In the genomic region with DNA sequence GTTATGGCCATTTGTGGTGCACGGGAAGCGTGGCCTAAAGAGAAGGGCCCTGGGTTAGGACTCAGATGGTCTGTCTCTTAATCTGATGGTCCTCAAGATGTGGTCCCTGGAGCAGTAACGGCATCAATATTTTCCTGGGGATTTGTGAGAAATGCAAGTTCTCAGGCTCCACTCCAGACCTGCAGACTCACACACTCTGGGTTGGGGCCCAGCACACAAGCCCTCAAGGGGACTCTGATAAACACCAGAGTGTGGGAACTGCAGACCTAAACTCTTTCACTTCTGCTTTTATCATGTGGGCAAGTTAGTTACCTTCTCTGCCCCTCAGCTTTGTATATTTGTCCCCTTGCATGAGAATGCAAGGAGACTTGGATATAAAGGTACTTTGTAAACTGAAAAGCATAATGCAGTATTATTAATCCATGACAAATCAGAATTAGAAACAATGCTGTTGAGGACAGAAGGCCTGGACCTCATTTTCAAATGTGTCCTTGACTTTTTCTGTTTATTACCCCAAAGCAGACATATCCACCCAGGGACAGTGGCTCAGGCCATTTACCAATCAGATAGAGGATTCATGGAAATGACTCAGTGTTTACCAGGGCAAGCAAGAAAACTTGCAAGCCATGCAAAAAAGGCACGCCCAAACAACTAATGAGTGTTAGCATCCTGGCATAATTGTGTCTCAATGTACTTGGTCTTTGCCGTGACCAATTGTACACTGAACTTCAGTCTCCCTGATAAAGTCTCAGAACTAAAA, we compare ENCODE assay signal across 12 cellular contexts.
A peak's percentile ranks its signal among the peaks of the same experiment; 100 is the strongest.
DNase-seq lines count a peak whose midpoint lies in the region; ATAC-seq, FAIRE-seq and TF ChIP-seq lines count a peak whose summit lies in the region.
"Had no signal": no experiment of that assay in that cellular context is flagged by ENCODE, and none has a peak within 500 bp of the region (broad histone marks: within the 10 kb centered on the region; RNA-seq: fewer than 3 reads in every experiment).

No MANE protein-coding gene starts in this region.

- H3K36me3 ChIP-seq in GM12878 (ENCODE audit: control insufficient read depth in 2 of 2, insufficient read depth in 2 of 2, low read length in 1 of 2): no peaks in the 10 kb centered on the region

- POLR2A ChIA-PET in GM12878 (lab: Charles Lee): interaction anchor here (1.3 to 1.7 kb wide), 3 partner anchors 11 to 67 kb away, joined by 4 to 5 read pairs (median 5); no protein-coding TSS in a partner anchor

- no peak for DNase-seq in GM18507 (ENCODE audit: extremely low spot score, insufficient read length, low read depth)
- peak; percentile 95 for DNase-seq in GM12878 (ENCODE audit: low read depth, low spot score)
- DNase-seq in stimulated activated naive CD8-positive, alpha-beta T cell treated with anti-CD3 and anti-CD28 coated beads, Interleukin-15, amount 100 ng/mL, for 72 hours: no peak
- no peak for DNase-seq in dedifferentiated amniotic fluid mesenchymal stem cell (ENCODE audit: extremely low spot score)
- DNase-seq in hypothalamus (lab: John Stamatoyannopoulos, UW): no peak
- DNase-seq in stimulated activated naive CD4-positive, alpha-beta T cell (lab: John Stamatoyannopoulos, UW): no peak
- DNase-seq: caudate nucleus, NCI-H1105 treated with DMSO at 0.1 percent for 48 hours, SHP77 treated with DMSO at 0.1 percent for 48 hours had no signal

- no TSS peak for BruUV-seq in GM12878 (replicated peaks; lab: Mats Ljungman, UMichigan)

- CTCF ChIA-PET in GM12878 (lab: Yijun Ruan, JAX): interaction anchor here (1.1 to 1.9 kb wide), 4 partner anchors 10 to 155 kb away, joined by 3 to 7 read pairs (median 4); no protein-coding TSS in a partner anchor

- peak; percentile 73 to 94; a peak in 3 of 4 replicates for TF ChIP-seq EP300 in GM12878 (IDR thresholded peaks at IDR 0.05; ENCODE audit: borderline replicate concordance in 1 of 2, control insufficient read depth in 1 of 2, low read depth in 2 of 2, low read length in 2 of 2)

- peak; percentile 96 for ATAC-seq in GM21367 (IDR thresholded peaks at IDR 0.05; ENCODE audit: unreplicated experiment)
- ATAC-seq in HG03066 (IDR thresholded peaks at IDR 0.05; ENCODE audit: low read depth, unreplicated experiment): peak; percentile 96
- ATAC-seq in GM12878: peak; percentile 98
- ATAC-seq in stimulated activated naive CD8-positive, alpha-beta T cell treated with anti-CD3 and anti-CD28 coated beads, Interleukin-15, amount 100 ng/mL, for 72 hours: no peak

- no peak overlapping the region for H3K4me3 ChIP-seq in GM12878

- H3K4me2 ChIP-seq in GM12878 (ENCODE audit: control insufficient read depth, insufficient read depth): peak overlapping the region; percentile 36

- H4K20me1 ChIP-seq in GM12878 (ENCODE audit: control insufficient read depth, insufficient read depth): no peaks in the 10 kb centered on the region

- H3K9me3 Mint-ChIP-seq in stimulated activated naive CD8-positive, alpha-beta T cell treated with anti-CD3 and anti-CD28 coated beads, Interleukin-15, amount 100 ng/mL, for 72 hours: no peaks in the 10 kb centered on the region
- H3K9me3 Mint-ChIP-seq: type B pancreatic cell had no signal

- H3K27ac ChIP-seq in GM12878 (ENCODE audit: control insufficient read depth, insufficient read depth): peak overlapping the region; percentile 80

- H3K27me3 ChIP-seq in GM12878 (replicated peaks in 1 of 2; ENCODE audit: control insufficient read depth in 2 of 2, insufficient read depth in 2 of 2, low read length in 1 of 2): no peaks in the 10 kb centered on the region

- no peak overlapping the region for H3K9ac ChIP-seq in GM12878 (ENCODE audit: control insufficient read depth, insufficient read depth, low read length)

- in situ Hi-C loops in GM12878 (cut with MboI): no loop called here

- WGBS in GM12878 (ENCODE audit: insufficient coverage, insufficient replicate concordance, low lambda C conversion rate, missing lambda C conversion rate): 39% methylated on average over 5 of the region's 5 CpGs

- no peaks in the 10 kb centered on the region for H3K79me2 ChIP-seq in GM12878 (ENCODE audit: control insufficient read depth, insufficient read depth, low read length)

- peak; percentile 96 for FAIRE-seq in GM18507 (lab: Jason Lieb, UNC)
- FAIRE-seq in GM12878 (lab: Jason Lieb, UNC): peak; percentile 84

- RAD21 ChIA-PET in GM12878 (lab: Charles Lee; ENCODE audit: unreplicated experiment): interaction anchor here (1.0 to 3.2 kb wide), 10 partner anchors 11 to 434 kb away, joined by 3 to 24 read pairs (median 4); no protein-coding TSS in a partner anchor

- no peaks in the 10 kb centered on the region for H3K4me1 Mint-ChIP-seq in stimulated activated naive CD8-positive, alpha-beta T cell treated with anti-CD3 and anti-CD28 coated beads, Interleukin-15, amount 100 ng/mL, for 72 hours

- H3K4me1 ChIP-seq in GM12878 (ENCODE audit: control insufficient read depth, insufficient read depth, low read length): peaks cover 19% of the 10 kb centered on the region

- no peak overlapping the region for H3K4me3 Mint-ChIP-seq in stimulated activated naive CD8-positive, alpha-beta T cell treated with anti-CD3 and anti-CD28 coated beads, Interleukin-15, amount 100 ng/mL, for 72 hours
- H3K4me3 Mint-ChIP-seq: type B pancreatic cell had no signal

- intact Hi-C loops in GM12878 (cut with micrococcal nuclease; ENCODE audit: unreplicated experiment): loop anchor here (1.0 to 10.0 kb wide), 11 partner anchors 30 to 434 kb away; no protein-coding TSS in a partner anchor

- H3K27ac Mint-ChIP-seq in stimulated activated naive CD8-positive, alpha-beta T cell treated with anti-CD3 and anti-CD28 coated beads, Interleukin-15, amount 100 ng/mL, for 72 hours: no peak overlapping the region
- H3K27ac Mint-ChIP-seq: type B pancreatic cell had no signal

- H2AFZ ChIP-seq in GM12878 (ENCODE audit: control insufficient read depth, low read depth, low read length): peak overlapping the region; percentile 38

- TF ChIP-seq RAD21 in GM12878 (IDR thresholded peaks at IDR 0.05; ENCODE audit: insufficient read depth, low read depth, low read length): peak; percentile 47

- SMC1A ChIA-PET in GM12878 (lab: Charles Lee; ENCODE audit: uncharacterized antibody, unreplicated experiment): interaction anchor here (1.0 to 4.9 kb wide), 12 partner anchors 9 to 165 kb away, joined by 3 to 49 read pairs (median 6); no protein-coding TSS in a partner anchor

- TF ChIP-seq CTCF in GM12878 (IDR thresholded peaks at IDR 0.05 in 2 of 3, conservative IDR thresholded peaks at IDR 0.05 in 1 of 3; ENCODE audit: control insufficient read depth in 2 of 3, extremely low read depth in 1 of 3, insufficient read depth in 1 of 3, low read depth in 3 of 3, low read length in 3 of 3): no peak

- no peak for TF ChIP-seq POLR2A in GM12878 (IDR thresholded peaks at IDR 0.05; ENCODE audit: low read depth, low read length)

- no peaks in the 10 kb centered on the region for H3K27me3 Mint-ChIP-seq in stimulated activated naive CD8-positive, alpha-beta T cell treated with anti-CD3 and anti-CD28 coated beads, Interleukin-15, amount 100 ng/mL, for 72 hours
- H3K27me3 Mint-ChIP-seq: type B pancreatic cell had no signal

- peaks cover 2% of the 10 kb centered on the region; the same call in 1 of the 3 replicates for H3K9me3 ChIP-seq in GM12878 (replicated peaks; ENCODE audit: control insufficient read depth, insufficient read depth, low read length)

TF ChIP-seq in GM12878, 131 proteins besides CTCF, POLR2A, EP300 and RAD21 (continues in another document):
- TF ChIP-seq YBX1 (IDR thresholded peaks at IDR 0.05): peak; percentile 94; the same call in 1 of the 2 replicates
- no peak for TF ChIP-seq WRNIP1 (IDR thresholded peaks at IDR 0.05; ENCODE audit: borderline replicate concordance, low read depth, low read length)
- TF ChIP-seq HCFC1 (IDR thresholded peaks at IDR 0.05; ENCODE audit: low read length): no peak
- peak; percentile 30; the same call in 1 of the 2 replicates for TF ChIP-seq CREB1 (IDR thresholded peaks at IDR 0.05; ENCODE audit: low read depth)
- TF ChIP-seq CBX3 (IDR thresholded peaks at IDR 0.05; ENCODE audit: borderline replicate concordance, low read depth): no peak
- no peak for TF ChIP-seq E2F4 (IDR thresholded peaks at IDR 0.05; ENCODE audit: low read depth, low read length)
- no peak for TF ChIP-seq BRCA1 (IDR thresholded peaks at IDR 0.05; ENCODE audit: low read depth, low read length)
- TF ChIP-seq CHD4 (IDR thresholded peaks at IDR 0.05): peak; percentile 92; the same call in 1 of the 2 replicates
